In the genomic region with DNA sequence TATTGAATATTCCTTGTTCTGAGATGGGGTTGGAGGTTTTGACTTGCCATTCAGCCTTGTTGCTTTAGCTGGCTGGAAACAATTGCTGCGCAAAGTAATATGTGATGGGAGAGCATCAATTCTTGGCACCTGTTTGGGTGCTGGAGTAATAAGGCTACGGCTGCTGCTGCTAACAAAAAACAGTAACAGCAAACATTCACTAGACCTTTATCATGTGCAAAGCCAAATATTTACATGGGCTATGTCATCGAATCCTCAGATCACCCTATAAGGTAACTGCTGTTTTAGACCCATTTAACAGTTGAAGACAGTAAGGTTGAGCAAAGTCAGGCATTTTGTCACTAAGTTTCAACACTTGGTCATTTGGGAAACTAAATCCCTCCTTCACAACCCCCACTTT, we compare ENCODE assay signal across 25 cellular contexts.
"Had no signal": no experiment of that assay in that cellular context is flagged by ENCODE, and none has a peak within 500 bp of the region (broad histone marks: within the 10 kb centered on the region; RNA-seq: fewer than 3 reads in every experiment).

No MANE protein-coding gene starts in this region.

- ATAC-seq: esophagus mucosa; foreskin keratinocyte; gastroesophageal sphincter; heart right ventricle; left cardiac atrium; lower lobe of right lung; naive thymus-derived CD4-positive, alpha-beta T cell; psoas muscle; right cardiac atrium; stimulated activated effector memory CD8-positive, alpha-beta T cell treated with anti-CD3 and anti-CD28 coated beads, Interleukin-12 subunit alpha, Interleukin-12 subunit beta, amount 100 ng/mL, for 72 hours had no signal

- H3K9me3 ChIP-seq: colonic mucosa, lower lobe of right lung, ovary, psoas muscle, sigmoid colon, thyroid gland had no signal

- H3K27ac ChIP-seq: colonic mucosa, epithelial cell of prostate, foreskin keratinocyte, gastroesophageal sphincter, heart right ventricle, left ventricle myocardium inferior, lower lobe of right lung, ovary, psoas muscle, sigmoid colon, stomach, thyroid gland had no signal

- H3K4me1 ChIP-seq: colonic mucosa, foreskin keratinocyte, gastroesophageal sphincter, lower lobe of right lung, psoas muscle, sigmoid colon, stomach, thyroid gland had no signal

- H3K27me3 ChIP-seq: colonic mucosa, foreskin keratinocyte, gastroesophageal sphincter, heart right ventricle, ovary, sigmoid colon, stomach, thyroid gland had no signal

- H3K4me3 ChIP-seq: colonic mucosa, gastroesophageal sphincter, heart right ventricle, left ventricle myocardium inferior, lower lobe of right lung, ovary, psoas muscle, sigmoid colon, stomach, thyroid gland had no signal

- DNase-seq: colonic mucosa; effector CD8-positive, alpha-beta T cell; foreskin keratinocyte; glutamatergic neuron; heart right ventricle; hippocampal formation; left cardiac atrium; left ventricle myocardium inferior; lower lobe of right lung; naive thymus-derived CD4-positive, alpha-beta T cell; nucleus accumbens; ovary; posterior cingulate gyrus; psoas muscle; right cardiac atrium; sigmoid colon; stimulated activated CD4-positive, alpha-beta T cell treated with anti-CD3 and anti-CD28 coated beads, Interleukin-2, amount 100 ng/mL, for 24 hours; stimulated activated CD4-positive, alpha-beta T cell treated with anti-CD3 and anti-CD28 coated beads, Interleukin-4, amount 100 ng/mL, for 24 hours; stimulated activated naive CD4-positive, alpha-beta T cell treated with Interleukin-2 at 50 U/mL for 16 hours; stomach; thyroid gland had no signal

- H3K36me3 ChIP-seq: colonic mucosa, gastroesophageal sphincter, heart right ventricle, left ventricle myocardium inferior, lower lobe of right lung, ovary, sigmoid colon, stomach, thyroid gland had no signal
